Comparison of ENCODE assay signal across 15 cellular contexts in genomic region chr3:63753567-63753966, GRCh38.
A peak's percentile ranks its signal among the peaks of the same experiment; 100 is the strongest.
DNase-seq lines count a peak whose midpoint lies in the region; ATAC-seq and TF ChIP-seq lines count a peak whose summit lies in the region.
"Had no signal": no experiment of that assay in that cellular context is flagged by ENCODE, and none has a peak within 500 bp of the region (broad histone marks: within the 10 kb centered on the region; RNA-seq: fewer than 3 reads in every experiment).

No MANE protein-coding gene starts in this region.

- WGBS in iPS DF 6.9 (ENCODE audit: insufficient coverage, insufficient read length) = no CpG with 5 or more reads among the region's 4 CpGs

- no TSS peak for BruUV-seq in A673 (replicated peaks; lab: Mats Ljungman, UMichigan)

- no peaks in the 10 kb centered on the region for H3K9me3 ChIP-seq in A673 (ENCODE audit: low read depth, low read length, poor library complexity, severe bottlenecking)
- H3K9me3 ChIP-seq in iPS DF 6.9 (ENCODE audit: control insufficient read depth, insufficient read depth, low read length) = no peaks in the 10 kb centered on the region
- H3K9me3 ChIP-seq: gastrocnemius medialis, SJCRH30 had no signal

- DNase-seq in A673 (ENCODE audit: low spot score) (peak; percentile 9), HS-27A (ENCODE audit: low read depth) (peak; percentile 20), amniotic epithelial cell (ENCODE audit: low read depth) (peak; percentile 50), iPS DF 6.9 (ENCODE audit: low read depth, low spot score) (peak; percentile 1), NCI-H146 treated with DMSO at 0.1 percent for 48 hours (lab: John Stamatoyannopoulos, UW; ENCODE audit: unreplicated experiment) (no peak), NCI-H187 (lab: John Stamatoyannopoulos, UW) (no peak), NCI-H1105 treated with DMSO at 0.1 percent for 48 hours (lab: John Stamatoyannopoulos, UW) (no peak)
- DNase-seq: activated CD4-positive, alpha-beta T cell treated with anti-CD3 and anti-CD28 coated beads for 4 hours; gastrocnemius medialis; GDM1; KG1; NCI-H446 treated with DMSO at 0.1 percent for 48 hours had no signal

- CTCF ChIA-PET in A673 (lab: Charles Lee) = no interaction called here

- H3K27me3 ChIP-seq in A673 (replicated peaks; ENCODE audit: insufficient read depth, low read depth, low read length, poor library complexity) (no peaks in the 10 kb centered on the region), iPS DF 6.9 (ENCODE audit: control insufficient read depth, insufficient read depth, low read length) (no peaks in the 10 kb centered on the region)
- H3K27me3 ChIP-seq: gastrocnemius medialis, SJCRH30 had no signal

- no peak for TF ChIP-seq CTCF in A673 (conservative IDR thresholded peaks at IDR 0.05; ENCODE audit: low read depth, low read length)

- POLR2A ChIA-PET in A673 (lab: Charles Lee; ENCODE audit: low non-redundant PET) = no interaction called here

- ATAC-seq in HG03521 (IDR thresholded peaks at IDR 0.05; ENCODE audit: unreplicated experiment) = no peak
- ATAC-seq: activated T-helper 17 cell treated with anti-CD3 and anti-CD28 coated beads, Interleukin-2, amount 50 U/mL, for 72 hours; gastrocnemius medialis had no signal

- intact Hi-C loops in A673 (cut with micrococcal nuclease; ENCODE audit: unreplicated experiment) = no loop called here

- H3K4me1 ChIP-seq in A673 (ENCODE audit: insufficient read depth, low read length, poor library complexity, severe bottlenecking) = no peaks in the 10 kb centered on the region
- H3K4me1 ChIP-seq in iPS DF 6.9 (ENCODE audit: control insufficient read depth, insufficient read depth, low read length) = no peaks in the 10 kb centered on the region
- H3K4me1 ChIP-seq: gastrocnemius medialis, SJCRH30 had no signal

- H3K27ac ChIP-seq in A673 (ENCODE audit: low read depth, low read length, poor library complexity, severe bottlenecking) (no peak overlapping the region), iPS DF 6.9 (ENCODE audit: low read length) (no peak overlapping the region)
- H3K27ac ChIP-seq: gastrocnemius medialis, SJCRH30 had no signal

- H3K36me3 ChIP-seq in A673 (ENCODE audit: insufficient read depth, low read length, poor library complexity, severe bottlenecking) = no peaks in the 10 kb centered on the region
- no peaks in the 10 kb centered on the region for H3K36me3 ChIP-seq in iPS DF 6.9 (ENCODE audit: control insufficient read depth, insufficient read depth, low read length)
- H3K36me3 ChIP-seq: gastrocnemius medialis, SJCRH30 had no signal

- H3K4me3 ChIP-seq in A673 (ENCODE audit: low read depth, low read length, poor library complexity, severe bottlenecking) = no peak overlapping the region
- H3K4me3 ChIP-seq in iPS DF 6.9 (ENCODE audit: low read length) = no peak overlapping the region
- H3K4me3 ChIP-seq: gastrocnemius medialis, SJCRH30 had no signal

Comparison
In these comparisons a context has a peak if more than half of its experiments do, and no peak if none do; other contexts are left out.
1. DNase-seq: peak in A673 (single experiment), HS-27A (single experiment), amniotic epithelial cell (single experiment) and iPS DF 6.9 (single experiment); none in NCI-H146 treated with DMSO at 0.1 percent for 48 hours (single experiment), NCI-H187 (0 of 2) and NCI-H1105 treated with DMSO at 0.1 percent for 48 hours (single experiment).